In genomic region chr13:110419946-110420345, GRCh38 we compare ENCODE assay signal across 30 cellular contexts.
DNase-seq lines count a peak whose midpoint lies in the region; ATAC-seq, FAIRE-seq and TF ChIP-seq lines count a peak whose summit lies in the region.
"Had no signal": no experiment of that assay in that cellular context is flagged by ENCODE, and none has a peak within 500 bp of the region (broad histone marks: within the 10 kb centered on the region; RNA-seq: fewer than 3 reads in every experiment).

No MANE protein-coding gene starts in this region.

- H3K27me3 ChIP-seq in breast epithelium, result no peaks in the 10 kb centered on the region
- H3K27me3 ChIP-seq in trophoblast cell (ENCODE audit: insufficient read depth, low read length), result no peaks in the 10 kb centered on the region
- no peaks in the 10 kb centered on the region for H3K27me3 ChIP-seq in tibial artery

- H3K27me3 Mint-ChIP-seq in MCF 10A (ENCODE audit: insufficient read depth, unreplicated experiment), result no peaks in the 10 kb centered on the region
- H3K27me3 Mint-ChIP-seq in activated CD8-positive, alpha-beta T cell treated with anti-CD3 and anti-CD28 coated beads for 36 hours, result peaks cover 66% of the 10 kb centered on the region

- CTCF ChIA-PET in MCF 10A (lab: Yijun Ruan, JAX), result interaction anchor here (0.8 to 1.4 kb wide), 3 partner anchors 8 to 1340 kb away, joined by 3 to 5 read pairs (median 4); no protein-coding TSS in a partner anchor
- CTCF ChIA-PET in activated CD8-positive, alpha-beta T cell treated with anti-CD3 and anti-CD28 coated beads for 36 hours (lab: Charles Lee), result interaction anchor here (1.2 kb wide), 1 partner anchor 8 kb away, joined by 4 read pairs; no protein-coding TSS in a partner anchor

- no peak overlapping the region for H2AFZ ChIP-seq in trophoblast cell (ENCODE audit: insufficient read depth, low read length, poor library complexity)

- no peak overlapping the region for H3K9ac ChIP-seq in trophoblast cell (ENCODE audit: low read length)
- no peak overlapping the region for H3K9ac ChIP-seq in kidney (ENCODE audit: low read length in 2 of 2)
- H3K9ac ChIP-seq: SK-N-SH had no signal

- WGBS in trophoblast cell (ENCODE audit: extremely low coverage, insufficient coverage, insufficient read length), result no CpG with 5 or more reads among the region's 7 CpGs

- no peak overlapping the region for H3K4me3 Mint-ChIP-seq in MCF 10A (ENCODE audit: unreplicated experiment)
- H3K4me3 Mint-ChIP-seq in activated CD8-positive, alpha-beta T cell treated with anti-CD3 and anti-CD28 coated beads for 36 hours, result no peak overlapping the region
- H3K4me3 Mint-ChIP-seq: activated CD8-positive, alpha-beta T cell treated with anti-CD3 and anti-CD28 coated beads, Interleukin-2, amount 10 ng/mL, durations not matched to agents 7 days and 5 days; CD8-positive, alpha-beta T cell; neural crest cell; stimulated activated naive CD8-positive, alpha-beta T cell treated with anti-CD3 and anti-CD28 coated beads, Interleukin-15, Interleukin-2, amounts not matched to agents 100 ng/mL and 50 ng/mL, for 24 hours; T-helper 17 cell had no signal

- FAIRE-seq in kidney (lab: Jason Lieb, UNC), result no peak
- FAIRE-seq: GM12892, islet of Langerhans, urothelium cell line had no signal

- no peak for TF ChIP-seq POLR2A in breast epithelium (IDR thresholded peaks at IDR 0.05)

- ATAC-seq in activated CD8-positive, alpha-beta T cell treated with anti-CD3 and anti-CD28 coated beads for 36 hours, result no peak
- ATAC-seq: activated CD8-positive, alpha-beta T cell treated with anti-CD3 and anti-CD28 coated beads, Interleukin-2, amount 10 ng/mL, durations not matched to agents 7 days and 5 days; activated naive CD4-positive, alpha-beta T cell treated with anti-CD3 and anti-CD28 coated beads, Interleukin-2, amount 50 U/mL, for 72 hours; CD8-positive, alpha-beta T cell; T-helper 17 cell had no signal

- no peak overlapping the region for H3K27ac Mint-ChIP-seq in MCF 10A (ENCODE audit: low read depth, unreplicated experiment)
- H3K27ac Mint-ChIP-seq in activated CD8-positive, alpha-beta T cell treated with anti-CD3 and anti-CD28 coated beads for 36 hours, result no peak overlapping the region
- H3K27ac Mint-ChIP-seq: activated CD8-positive, alpha-beta T cell treated with anti-CD3 and anti-CD28 coated beads, Interleukin-2, amount 10 ng/mL, durations not matched to agents 7 days and 5 days; activated naive CD4-positive, alpha-beta T cell treated with anti-CD3 and anti-CD28 coated beads, Interleukin-2, amount 50 U/mL, for 72 hours; CD8-positive, alpha-beta T cell; stimulated activated naive CD8-positive, alpha-beta T cell treated with anti-CD3 and anti-CD28 coated beads, Interleukin-15, Interleukin-2, amounts not matched to agents 100 ng/mL and 50 ng/mL, for 24 hours; T-helper 17 cell had no signal

- H2BK5ac ChIP-seq in trophoblast cell (ENCODE audit: low read depth, low read length, poor library complexity), result peak overlapping the region; percentile 42

- H3K79me2 ChIP-seq in trophoblast cell (ENCODE audit: control insufficient read depth, insufficient read depth, low read length, poor library complexity), result peaks cover 3% of the 10 kb centered on the region

- H3K14ac ChIP-seq in trophoblast cell (ENCODE audit: low read length), result peak overlapping the region; percentile 47

- no TSS peak for BruUV-seq in MCF 10A (replicated peaks; lab: Mats Ljungman, UMichigan)

- H3K9me3 ChIP-seq in breast epithelium, result no peaks in the 10 kb centered on the region
- H3K9me3 ChIP-seq in trophoblast cell (ENCODE audit: insufficient read depth, low read depth, low read length), result no peaks in the 10 kb centered on the region
- H3K9me3 ChIP-seq in tibial artery, result no peaks in the 10 kb centered on the region
- H3K9me3 ChIP-seq in kidney (ENCODE audit: control insufficient read depth in 1 of 2, low read length in 2 of 2), result no peaks in the 10 kb centered on the region
- H3K9me3 ChIP-seq: SK-N-SH had no signal

- peak overlapping the region; percentile 18 for H2AK5ac ChIP-seq in trophoblast cell (ENCODE audit: low read length)

- peaks cover 36% of the 10 kb centered on the region for H3K4me1 Mint-ChIP-seq in MCF 10A (ENCODE audit: insufficient read depth, unreplicated experiment)
- peaks cover 18% of the 10 kb centered on the region for H3K4me1 Mint-ChIP-seq in activated CD8-positive, alpha-beta T cell treated with anti-CD3 and anti-CD28 coated beads for 36 hours (ENCODE audit: low read depth)

- H4K12ac ChIP-seq in trophoblast cell (ENCODE audit: low read depth, low read length), result no peak overlapping the region

- DNase-seq in breast epithelium (ENCODE audit: low spot score in 2 of 2) (no peak), MCF 10A (ENCODE audit: unreplicated experiment) (no peak), coronary artery (ENCODE audit: low spot score) (peak; percentile 67), trophoblast cell (no peak), tibial artery (no peak), GM03348 (ENCODE audit: low spot score) (no peak), kidney (no peak)
- no peak for DNase-seq in activated CD8-positive, alpha-beta T cell treated with anti-CD3 and anti-CD28 coated beads for 36 hours
- DNase-seq: 8988T; activated CD4-positive, CD25-positive, alpha-beta regulatory T cell treated with anti-CD3 and anti-CD28 coated beads, Interleukin-2, amount 50 U/mL, for 72 hours; activated CD8-positive, alpha-beta T cell treated with anti-CD3 and anti-CD28 coated beads, Interleukin-2, amount 10 ng/mL, durations not matched to agents 7 days and 5 days; activated T-cell treated with anti-CD3 and anti-CD28 coated beads for 4 hours; caudate nucleus; CD8-positive, alpha-beta T cell; EL; KG1; MM.1S; NCI-H2029; NCI-H345; NCI-H774; RPMI8226; SK-N-SH; T-helper 17 cell had no signal

- TF ChIP-seq CTCF in breast epithelium (IDR thresholded peaks at IDR 0.05), result no peak
- no peak for TF ChIP-seq CTCF in MCF 10A (IDR thresholded peaks at IDR 0.05; ENCODE audit: unreplicated experiment)
- no peak for TF ChIP-seq CTCF in coronary artery (IDR thresholded peaks at IDR 0.05)
- TF ChIP-seq CTCF in tibial artery (IDR thresholded peaks at IDR 0.05), result no peak
- TF ChIP-seq CTCF in activated CD8-positive, alpha-beta T cell treated with anti-CD3 and anti-CD28 coated beads for 36 hours (IDR thresholded peaks at IDR 0.05), result no peak
- TF ChIP-seq CTCF in kidney (IDR thresholded peaks at IDR 0.05; ENCODE audit: borderline replicate concordance, extremely low read depth, insufficient read depth), result no peak

- peak overlapping the region; percentile 42 for H3K18ac ChIP-seq in trophoblast cell (ENCODE audit: low read length)

- H3K4me2 ChIP-seq in trophoblast cell (ENCODE audit: low read length), result no peak overlapping the region
- H3K4me2 ChIP-seq: SK-N-SH had no signal

- H3K4me1 ChIP-seq in breast epithelium, result peaks cover 0 to 7% of the 10 kb centered on the region in 2 donors
- H3K4me1 ChIP-seq in trophoblast cell (ENCODE audit: control insufficient read depth in 1 of 2, insufficient read depth in 2 of 2, low read length in 2 of 2), result peaks cover 22 to 40% of the 10 kb centered on the region in 2 experiments
- H3K4me1 ChIP-seq in tibial artery, result peaks cover 0 to 98% (median 67%) of the 10 kb centered on the region in 4 donors
- peaks cover 4 to 14% of the 10 kb centered on the region in 2 donors for H3K4me1 ChIP-seq in kidney (ENCODE audit: control insufficient read depth in 1 of 2, insufficient read depth in 1 of 2, low read depth in 1 of 2, low read length in 2 of 2)

- no peaks in the 10 kb centered on the region for H3K36me3 Mint-ChIP-seq in MCF 10A (ENCODE audit: insufficient read depth, unreplicated experiment)
- H3K36me3 Mint-ChIP-seq in activated CD8-positive, alpha-beta T cell treated with anti-CD3 and anti-CD28 coated beads for 36 hours (ENCODE audit: low read depth), result no peaks in the 10 kb centered on the region
- H3K36me3 Mint-ChIP-seq: activated naive CD4-positive, alpha-beta T cell treated with anti-CD3 and anti-CD28 coated beads, Interleukin-2, amount 50 U/mL, for 72 hours; CD8-positive, alpha-beta T cell had no signal

- peaks cover 26% of the 10 kb centered on the region for H3K79me1 ChIP-seq in trophoblast cell (ENCODE audit: low read length)

- peak overlapping the region; percentile 75 for H4K91ac ChIP-seq in trophoblast cell (ENCODE audit: low read depth, low read length)

- H3K4me3 ChIP-seq in breast epithelium (no peak overlapping the region), coronary artery (no peak overlapping the region), trophoblast cell (ENCODE audit: low read depth, low read length) (no peak overlapping the region), tibial artery (no peak overlapping the region), kidney (ENCODE audit: low read length in 2 of 2) (no peak overlapping the region)
- H3K4me3 ChIP-seq: lung had no signal

- H3K36me3 ChIP-seq in breast epithelium (no peaks in the 10 kb centered on the region), trophoblast cell (ENCODE audit: control insufficient read depth in 1 of 2, insufficient read depth in 2 of 2, low read length in 2 of 2) (peaks cover 14 to 25% of the 10 kb centered on the region in 2 experiments), tibial artery (peaks cover 0 to 5% (median 3%) of the 10 kb centered on the region in 3 donors), kidney (ENCODE audit: control insufficient read depth in 1 of 2, insufficient read depth in 2 of 2, low read length in 2 of 2) (peaks cover 2 to 3% of the 10 kb centered on the region in 2 donors)

- peak overlapping the region; percentile 70 to 80 for H3K27ac ChIP-seq in breast epithelium
- peak overlapping the region; percentile 90 to 98 for H3K27ac ChIP-seq in coronary artery
- H3K27ac ChIP-seq in trophoblast cell (ENCODE audit: low read depth, low read length), result peak overlapping the region; percentile 40
- peak overlapping the region; percentile 85 to 90 for H3K27ac ChIP-seq in tibial artery
- peak overlapping the region in 1 of 2 donors; percentile 72 for H3K27ac ChIP-seq in kidney (ENCODE audit: low read depth in 2 of 2, low read length in 2 of 2)

- peak overlapping the region; percentile 65 for H4K8ac ChIP-seq in trophoblast cell (ENCODE audit: low read depth, low read length)

- intact Hi-C loops in breast epithelium (cut with DNase I; ENCODE audit: low total_unique reads) (loop anchor here (10.0 kb wide), 1 partner anchor 195 kb away; no protein-coding TSS in a partner anchor), MCF 10A (cut with micrococcal nuclease) (no loop called here), tibial artery (cut with DNase I; ENCODE audit: low total_unique reads) (no loop called here), kidney (cut with DNase I) (loop anchor here (10.0 kb wide), 2 partner anchors 115 to 195 kb away; partner anchors contain the start of genes COL4A1 and COL4A2)
- intact Hi-C loops in activated CD8-positive, alpha-beta T cell treated with anti-CD3 and anti-CD28 coated beads for 36 hours (cut with micrococcal nuclease), result no loop called here

- peak overlapping the region; percentile 80 for H2BK120ac ChIP-seq in trophoblast cell (ENCODE audit: insufficient read depth, low read length, poor library complexity)

- H3K9me3 Mint-ChIP-seq in MCF 10A (ENCODE audit: unreplicated experiment), result peaks cover 7% of the 10 kb centered on the region
- H3K9me3 Mint-ChIP-seq in activated CD8-positive, alpha-beta T cell treated with anti-CD3 and anti-CD28 coated beads for 36 hours, result no peaks in the 10 kb centered on the region
- H3K9me3 Mint-ChIP-seq: activated naive CD4-positive, alpha-beta T cell treated with anti-CD3 and anti-CD28 coated beads, Interleukin-2, amount 50 U/mL, for 72 hours; CD8-positive, alpha-beta T cell; neural crest cell; stimulated activated naive CD8-positive, alpha-beta T cell treated with anti-CD3 and anti-CD28 coated beads, Interleukin-15, Interleukin-2, amounts not matched to agents 100 ng/mL and 50 ng/mL, for 24 hours had no signal

- peak overlapping the region; percentile 60 for H3K4ac ChIP-seq in trophoblast cell (ENCODE audit: low read depth, low read length)

- H2BK12ac ChIP-seq in trophoblast cell (ENCODE audit: low read length), result peak overlapping the region; percentile 33

- H3K23ac ChIP-seq in trophoblast cell (ENCODE audit: low read length), result no peak overlapping the region

- POLR2A ChIA-PET in MCF 10A (lab: Yijun Ruan, JAX), result interaction anchor here (0.6 kb wide), 1 partner anchor 195 kb away, joined by 3 read pairs; the partner anchor contains the start of gene NAXD
- POLR2A ChIA-PET in activated CD8-positive, alpha-beta T cell treated with anti-CD3 and anti-CD28 coated beads for 36 hours (lab: Charles Lee), result no interaction called here

Comparison
In these comparisons a context has a peak if more than half of its experiments do, and no peak if none do; other contexts are left out.
1. intact Hi-C loops: an anchor here in breast epithelium (10.0 kb wide) and kidney (10.0 kb wide); none called in MCF 10A, tibial artery and activated CD8-positive, alpha-beta T cell treated with anti-CD3 and anti-CD28 coated beads for 36 hours.